In the genomic region with DNA sequence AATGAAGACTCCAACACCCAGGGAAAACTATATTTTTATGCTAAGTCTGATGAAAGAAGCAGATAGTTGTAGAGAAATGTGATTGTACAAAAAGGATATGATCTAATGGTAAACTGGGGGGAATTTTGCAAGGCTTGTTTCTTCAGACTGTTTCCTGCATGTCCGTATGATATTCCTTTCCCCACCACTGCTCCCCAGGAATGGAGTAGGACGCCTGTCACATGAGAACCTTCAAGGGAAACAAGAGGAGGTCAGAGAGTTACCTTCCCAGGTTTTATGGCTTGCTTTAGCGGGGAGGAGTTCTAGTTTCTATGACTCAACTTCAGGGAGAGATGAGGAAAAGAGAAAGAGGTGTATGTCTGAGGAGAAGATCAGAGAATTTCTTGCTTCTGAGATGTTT, we compare ENCODE assay signal across 1 cellular context.
TF ChIP-seq lines count a peak whose summit lies in the region.

No MANE protein-coding gene starts in this region.

TF ChIP-seq in GM23338, 12 proteins besides CTCF, POLR2A, EP300 and RAD21 (continued from another document):
- TF ChIP-seq, protein P1, sequence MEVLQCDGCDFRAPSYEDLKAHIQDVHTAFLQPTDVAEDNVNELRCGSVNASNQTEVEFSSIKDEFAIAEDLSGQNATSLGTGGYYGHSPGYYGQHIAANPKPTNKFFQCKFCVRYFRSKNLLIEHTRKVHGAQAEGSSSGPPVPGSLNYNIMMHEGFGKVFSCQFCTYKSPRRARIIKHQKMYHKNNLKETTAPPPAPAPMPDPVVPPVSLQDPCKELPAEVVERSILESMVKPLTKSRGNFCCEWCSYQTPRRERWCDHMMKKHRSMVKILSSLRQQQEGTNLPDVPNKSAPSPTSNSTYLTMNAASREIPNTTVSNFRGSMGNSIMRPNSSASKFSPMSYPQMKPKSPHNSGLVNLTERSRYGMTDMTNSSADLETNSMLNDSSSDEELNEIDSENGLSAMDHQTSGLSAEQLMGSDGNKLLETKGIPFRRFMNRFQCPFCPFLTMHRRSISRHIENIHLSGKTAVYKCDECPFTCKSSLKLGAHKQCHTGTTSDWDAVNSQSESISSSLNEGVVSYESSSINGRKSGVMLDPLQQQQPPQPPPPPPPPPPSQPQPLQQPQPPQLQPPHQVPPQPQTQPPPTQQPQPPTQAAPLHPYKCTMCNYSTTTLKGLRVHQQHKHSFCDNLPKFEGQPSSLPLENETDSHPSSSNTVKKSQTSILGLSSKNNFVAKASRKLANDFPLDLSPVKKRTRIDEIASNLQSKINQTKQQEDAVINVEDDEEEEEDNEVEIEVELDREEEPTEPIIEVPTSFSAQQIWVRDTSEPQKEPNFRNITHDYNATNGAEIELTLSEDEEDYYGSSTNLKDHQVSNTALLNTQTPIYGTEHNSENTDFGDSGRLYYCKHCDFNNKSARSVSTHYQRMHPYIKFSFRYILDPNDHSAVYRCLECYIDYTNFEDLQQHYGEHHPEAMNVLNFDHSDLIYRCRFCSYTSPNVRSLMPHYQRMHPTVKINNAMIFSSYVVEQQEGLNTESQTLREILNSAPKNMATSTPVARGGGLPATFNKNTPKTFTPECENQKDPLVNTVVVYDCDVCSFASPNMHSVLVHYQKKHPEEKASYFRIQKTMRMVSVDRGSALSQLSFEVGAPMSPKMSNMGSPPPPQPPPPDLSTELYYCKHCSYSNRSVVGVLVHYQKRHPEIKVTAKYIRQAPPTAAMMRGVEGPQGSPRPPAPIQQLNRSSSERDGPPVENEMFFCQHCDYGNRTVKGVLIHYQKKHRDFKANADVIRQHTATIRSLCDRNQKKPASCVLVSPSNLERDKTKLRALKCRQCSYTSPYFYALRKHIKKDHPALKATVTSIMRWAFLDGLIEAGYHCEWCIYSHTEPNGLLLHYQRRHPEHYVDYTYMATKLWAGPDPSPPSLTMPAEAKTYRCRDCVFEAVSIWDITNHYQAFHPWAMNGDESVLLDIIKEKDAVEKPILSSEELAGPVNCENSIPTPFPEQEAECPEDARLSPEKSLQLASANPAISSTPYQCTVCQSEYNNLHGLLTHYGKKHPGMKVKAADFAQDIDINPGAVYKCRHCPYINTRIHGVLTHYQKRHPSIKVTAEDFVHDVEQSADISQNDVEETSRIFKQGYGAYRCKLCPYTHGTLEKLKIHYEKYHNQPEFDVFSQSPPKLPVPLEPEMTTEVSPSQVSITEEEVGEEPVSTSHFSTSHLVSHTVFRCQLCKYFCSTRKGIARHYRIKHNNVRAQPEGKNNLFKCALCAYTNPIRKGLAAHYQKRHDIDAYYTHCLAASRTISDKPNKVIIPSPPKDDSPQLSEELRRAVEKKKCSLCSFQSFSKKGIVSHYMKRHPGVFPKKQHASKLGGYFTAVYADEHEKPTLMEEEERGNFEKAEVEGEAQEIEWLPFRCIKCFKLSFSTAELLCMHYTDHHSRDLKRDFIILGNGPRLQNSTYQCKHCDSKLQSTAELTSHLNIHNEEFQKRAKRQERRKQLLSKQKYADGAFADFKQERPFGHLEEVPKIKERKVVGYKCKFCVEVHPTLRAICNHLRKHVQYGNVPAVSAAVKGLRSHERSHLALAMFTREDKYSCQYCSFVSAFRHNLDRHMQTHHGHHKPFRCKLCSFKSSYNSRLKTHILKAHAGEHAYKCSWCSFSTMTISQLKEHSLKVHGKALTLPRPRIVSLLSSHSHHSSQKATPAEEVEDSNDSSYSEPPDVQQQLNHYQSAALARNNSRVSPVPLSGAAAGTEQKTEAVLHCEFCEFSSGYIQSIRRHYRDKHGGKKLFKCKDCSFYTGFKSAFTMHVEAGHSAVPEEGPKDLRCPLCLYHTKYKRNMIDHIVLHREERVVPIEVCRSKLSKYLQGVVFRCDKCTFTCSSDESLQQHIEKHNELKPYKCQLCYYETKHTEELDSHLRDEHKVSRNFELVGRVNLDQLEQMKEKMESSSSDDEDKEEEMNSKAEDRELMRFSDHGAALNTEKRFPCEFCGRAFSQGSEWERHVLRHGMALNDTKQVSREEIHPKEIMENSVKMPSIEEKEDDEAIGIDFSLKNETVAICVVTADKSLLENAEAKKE (CRISPR knock-in tag; IDR thresholded peaks at IDR 0.05), result no peak
- no peak for TF ChIP-seq POLR2AphosphoS5 (IDR thresholded peaks at IDR 0.05; ENCODE audit: low read depth)
